In the genomic region with DNA sequence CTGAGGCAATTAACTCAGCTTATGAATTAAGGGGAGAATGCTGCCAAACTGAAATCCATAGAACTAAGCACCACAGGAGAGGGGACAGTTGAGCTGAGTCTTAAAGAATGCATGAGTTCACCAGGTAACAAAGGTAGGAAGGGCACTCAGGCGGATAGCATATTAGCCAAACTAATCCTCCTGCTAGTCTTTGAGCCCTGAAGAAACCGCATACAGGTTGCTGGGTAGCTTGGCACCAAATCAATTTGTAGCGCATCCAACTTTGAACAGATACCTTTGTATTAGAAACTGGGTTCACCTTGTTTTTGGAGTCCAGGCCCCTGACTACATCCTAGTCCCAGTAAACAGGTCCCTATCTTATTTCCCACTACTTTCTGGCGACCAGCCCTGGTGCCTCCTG, we compare ENCODE assay signal across 20 cellular contexts.
A peak's percentile ranks its signal among the peaks of the same experiment; 100 is the strongest.
DNase-seq lines count a peak whose midpoint lies in the region; ATAC-seq, FAIRE-seq and TF ChIP-seq lines count a peak whose summit lies in the region.
"Had no signal": no experiment of that assay in that cellular context is flagged by ENCODE, and none has a peak within 500 bp of the region (broad histone marks: within the 10 kb centered on the region; RNA-seq: fewer than 3 reads in every experiment).

No MANE protein-coding gene starts in this region.

- no peak for TF ChIP-seq POLR2A in H1 (IDR thresholded peaks at IDR 0.05; ENCODE audit: control extremely low read depth in 1 of 2, low read depth in 2 of 2, low read length in 2 of 2)

- no peak for ATAC-seq in left ventricle myocardium superior
- ATAC-seq: PC-3, SK-N-SH treated with all-trans-retinoic acid at 6 μM for 48 hours had no signal

- H3K79me2 ChIP-seq in H1 (ENCODE audit: control insufficient read depth in 1 of 2, insufficient read depth in 2 of 2, low read length in 2 of 2) = no peaks in the 10 kb centered on the region
- peaks cover 3% of the 10 kb centered on the region for H3K79me2 ChIP-seq in keratinocyte (ENCODE audit: control insufficient read depth, insufficient read depth, low read length)

- TF ChIP-seq RAD21 in H1 (IDR thresholded peaks at IDR 0.05 in 1 of 2, conservative IDR thresholded peaks at IDR 0.05 in 1 of 2; ENCODE audit: low read depth in 2 of 2, low read length in 2 of 2) = no peak

- DNase-seq in left ventricle myocardium inferior = no peak
- DNase-seq in left ventricle myocardium superior = no peak
- no peak for DNase-seq in H1 (ENCODE audit: low read depth in 1 of 2, low spot score in 2 of 2)
- no peak for DNase-seq in keratinocyte (ENCODE audit: low read depth, low spot score)
- no peak for DNase-seq in activated effector memory CD4-positive, alpha-beta T cell treated with Interleukin-2 at 50 U/mL for 16 hours
- DNase-seq in HEK293T (ENCODE audit: extremely low spot score) = no peak
- DNase-seq in dedifferentiated amniotic fluid mesenchymal stem cell (ENCODE audit: extremely low spot score) = no peak
- DNase-seq: CD8-positive, alpha-beta memory T cell; DND-41; HCEC 1CT; NCI-H1105; NCI-H2081; NCI-H345; NCI-H524 treated with DMSO at 0.1 percent for 48 hours; PC-3; SIG-M5 had no signal

- H4K20me1 ChIP-seq in H1 (replicated peaks in 1 of 2; ENCODE audit: control insufficient read depth in 1 of 2, insufficient read depth in 2 of 2, low read length in 2 of 2) (no peaks in the 10 kb centered on the region), keratinocyte (ENCODE audit: control insufficient read depth, extremely low read depth, insufficient read depth, low read length) (no peaks in the 10 kb centered on the region)

- H3K36me3 ChIP-seq in left ventricle myocardium inferior (no peaks in the 10 kb centered on the region), H1 (ENCODE audit: control insufficient read depth in 2 of 4, insufficient read depth in 4 of 4, low read length in 3 of 4) (no peaks in the 10 kb centered on the region), keratinocyte (ENCODE audit: control insufficient read depth in 2 of 2, extremely low read depth in 1 of 2, insufficient read depth in 2 of 2, low read length in 2 of 2) (peaks cover 8 to 26% of the 10 kb centered on the region in 2 experiments)

- FAIRE-seq in H1 (lab: Jason Lieb, UNC) = peak; percentile 62
- FAIRE-seq in keratinocyte (lab: Jason Lieb, UNC) = no peak
- FAIRE-seq: D721Med had no signal

- H2AFZ ChIP-seq in H1 (ENCODE audit: low read length) = no peak overlapping the region
- H2AFZ ChIP-seq in keratinocyte (ENCODE audit: control insufficient read depth, low read length) = no peak overlapping the region

- H2BK15ac ChIP-seq in H1 (ENCODE audit: low read length) = no peak overlapping the region

- H3K79me1 ChIP-seq in H1 (ENCODE audit: low read depth, low read length) = no peaks in the 10 kb centered on the region

- H3K27me3 ChIP-seq in left ventricle myocardium inferior (ENCODE audit: low read depth) (no peaks in the 10 kb centered on the region), H1 (replicated peaks in 1 of 4; ENCODE audit: control insufficient read depth in 3 of 4, extremely low read depth in 1 of 4, insufficient read depth in 3 of 4, low read length in 3 of 4) (peaks cover 0 to 4% (median 0%) of the 10 kb centered on the region in 4 experiments; a peak in 3 of 7 replicates), keratinocyte (ENCODE audit: control insufficient read depth, extremely low read depth, insufficient read depth, low read length) (no peaks in the 10 kb centered on the region)
- H3K27me3 ChIP-seq: BLaER1 treated with 17β-estradiol and CSF1 and Interleukin-3, amounts not matched to agents 10 nM and 100 nM had no signal

- H3K9me1 ChIP-seq in keratinocyte (ENCODE audit: control insufficient read depth, extremely low read depth, insufficient read depth, low read length) = no peaks in the 10 kb centered on the region

- no peak overlapping the region for H2BK20ac ChIP-seq in H1 (ENCODE audit: low read length)

- no peak overlapping the region for H3K9ac ChIP-seq in H1 (replicated peaks in 1 of 4; ENCODE audit: extremely low read depth in 1 of 4, low read depth in 3 of 4, low read length in 3 of 4)
- no peak overlapping the region for H3K9ac ChIP-seq in keratinocyte (ENCODE audit: control insufficient read depth, extremely low read depth, insufficient read depth, low read length)
- H3K9ac ChIP-seq: BLaER1 treated with 17β-estradiol and CSF1 and Interleukin-3, amounts not matched to agents 10 nM and 100 nM had no signal

- no peak overlapping the region for H4K8ac ChIP-seq in H1 (ENCODE audit: extremely low read depth, insufficient read depth, low read length)

- H2BK120ac ChIP-seq in H1 (replicated peaks; ENCODE audit: low read depth, low read length) = no peak overlapping the region

- intact Hi-C loops in left ventricle myocardium inferior (cut with micrococcal nuclease) = no loop called here
- intact Hi-C loops in left ventricle myocardium superior (cut with micrococcal nuclease) = no loop called here

- no peak overlapping the region for H3K4ac ChIP-seq in H1 (replicated peaks; ENCODE audit: insufficient read length, low read depth, low read length)

- WGBS in H1 (ENCODE audit: extremely low coverage in 1 of 2, insufficient coverage in 1 of 2, insufficient read length in 1 of 2, insufficient replicate concordance in 2 of 2, low coverage in 1 of 2, low lambda C conversion rate in 2 of 2, missing lambda C conversion rate in 1 of 2), 2 experiments = 63% methylated on average over 4 of the region's 4 CpGs; no CpG with 5 or more reads in 1 of the 2 experiments

- no peak for TF ChIP-seq EP300 in H1 (IDR thresholded peaks at IDR 0.05; ENCODE audit: borderline replicate concordance in 1 of 2, low read depth in 2 of 2, low read length in 2 of 2)

- H3K4me2 ChIP-seq in H1 (ENCODE audit: insufficient read depth in 1 of 2, low read depth in 2 of 2, low read length in 2 of 2) (no peak overlapping the region), keratinocyte (ENCODE audit: control insufficient read depth, extremely low read depth, insufficient read depth, low read depth, low read length) (no peak overlapping the region)
- H3K4me2 ChIP-seq: BLaER1 treated with 17β-estradiol and CSF1 and Interleukin-3, amounts not matched to agents 10 nM and 100 nM had no signal

- dilution Hi-C loops in keratinocyte (cut with MboI; ENCODE audit: extremely low pct_ligation_motif_present, low sequenced_read_pairs) = no loop called here

- no peak overlapping the region for H2AK5ac ChIP-seq in H1 (ENCODE audit: low read depth, low read length)

- H3K23ac ChIP-seq in H1 (ENCODE audit: insufficient read length) = no peak overlapping the region

- no peak overlapping the region for H3K14ac ChIP-seq in H1 (ENCODE audit: insufficient read length)

- no peak overlapping the region for H2BK5ac ChIP-seq in H1 (ENCODE audit: low read depth, low read length)

- H3K18ac ChIP-seq in H1 (ENCODE audit: extremely low read depth, low read length) = no peak overlapping the region

- H3K23me2 ChIP-seq in H1 (ENCODE audit: low read depth, low read length) = 0 out of 2 replicates have a peak, but pooled peaks cover 1% of the 10 kb centered on the region

- no peak overlapping the region for H4K5ac ChIP-seq in H1 (ENCODE audit: insufficient read length, low read depth, low read length)

- peak overlapping the region; percentile 62 for H3K27ac ChIP-seq in left ventricle myocardium inferior (replicated peaks)
- H3K27ac ChIP-seq in H1 (ENCODE audit: low read depth, low read length) = no peak overlapping the region
- H3K27ac ChIP-seq in keratinocyte (ENCODE audit: control insufficient read depth, insufficient read depth, low read length) = peak overlapping the region; percentile 96
- H3K27ac ChIP-seq: BLaER1 treated with 17β-estradiol and CSF1 and Interleukin-3, amounts not matched to agents 10 nM and 100 nM; RWPE1 had no signal

- H3K4me1 ChIP-seq in left ventricle myocardium inferior = peaks cover 57% of the 10 kb centered on the region
- peaks cover 8 to 33% (median 15%) of the 10 kb centered on the region in 4 experiments; a peak in 5 of 7 replicates for H3K4me1 ChIP-seq in H1 (replicated peaks in 1 of 4; ENCODE audit: control insufficient read depth in 3 of 4, insufficient read depth in 4 of 4, low read length in 3 of 4)
- H3K4me1 ChIP-seq in keratinocyte (ENCODE audit: control insufficient read depth, extremely low read depth, insufficient read depth, low read length) = peaks cover 64% of the 10 kb centered on the region

- CTCF ChIA-PET in H1 (lab: Charles Lee; ENCODE audit: partially characterized antibody) = interaction anchor here (2.7 to 23.9 kb wide), 3 partner anchors 13 to 132 kb away, joined by 10 to 471 read pairs (median 44); no protein-coding TSS in a partner anchor
- CTCF ChIA-PET in HEK293T (lab: Yijun Ruan, JAX) = interaction anchor here (0.6 kb wide), 1 partner anchor 174 kb away, joined by 3 read pairs; no protein-coding TSS in a partner anchor

- POLR2A ChIA-PET in H1 (lab: Charles Lee; ENCODE audit: partially characterized antibody) = no interaction called here
- POLR2A ChIA-PET in HEK293T (lab: Yijun Ruan, JAX) = interaction anchor here (0.6 kb wide), 1 partner anchor 1861 kb away, joined by 5 read pairs; no protein-coding TSS in a partner anchor

- H3K9me3 ChIP-seq in left ventricle myocardium inferior (replicated peaks) (no peaks in the 10 kb centered on the region), H1 (ENCODE audit: insufficient read depth in 2 of 2, low read depth in 1 of 2, low read length in 1 of 2) (no peaks in the 10 kb centered on the region), keratinocyte (ENCODE audit: control insufficient read depth, low read depth, low read length) (no peaks in the 10 kb centered on the region)
- H3K9me3 ChIP-seq: BLaER1 treated with 17β-estradiol and CSF1 and Interleukin-3, amounts not matched to agents 10 nM and 100 nM had no signal

- H2BK12ac ChIP-seq in H1 (ENCODE audit: low read depth, low read length) = no peak overlapping the region

- no peak overlapping the region for H3K4me3 ChIP-seq in left ventricle myocardium inferior
- no peak overlapping the region for H3K4me3 ChIP-seq in H1 (ENCODE audit: extremely low read depth in 1 of 4, insufficient read depth in 2 of 4, low read depth in 3 of 4, low read length in 4 of 4)
- no peak overlapping the region for H3K4me3 ChIP-seq in keratinocyte (ENCODE audit: control insufficient read depth in 2 of 3, extremely low read depth in 1 of 3, insufficient read depth in 2 of 3, low read depth in 1 of 3, low read length in 3 of 3)
- H3K4me3 ChIP-seq: BLaER1 treated with 17β-estradiol and CSF1 and Interleukin-3, amounts not matched to agents 10 nM and 100 nM had no signal

- no peak overlapping the region for H3K56ac ChIP-seq in H1 (replicated peaks; ENCODE audit: insufficient read length, low read depth, low read length)

- H4K91ac ChIP-seq in H1 (replicated peaks; ENCODE audit: insufficient read length, low read length) = no peak overlapping the region

- TF ChIP-seq CTCF in left ventricle myocardium inferior (IDR thresholded peaks at IDR 0.05; ENCODE audit: borderline replicate concordance) (no peak), H1 (IDR thresholded peaks at IDR 0.05; ENCODE audit: control extremely low read depth in 1 of 3, insufficient read depth in 1 of 3, low read depth in 1 of 3, low read length in 3 of 3) (no peak), keratinocyte (optimal IDR thresholded peaks at IDR 0.05 in 1 of 3, IDR thresholded peaks at IDR 0.05 in 1 of 3, conservative IDR thresholded peaks at IDR 0.05 in 1 of 3; ENCODE audit: extremely low read depth in 1 of 3, insufficient read depth in 2 of 3, low read length in 3 of 3) (no peak)

TF ChIP-seq in HEK293T, 16 proteins besides CTCF, POLR2A, EP300 and RAD21 (continues in another document):
- no peak for TF ChIP-seq ARNT (IDR thresholded peaks at IDR 0.05)
